ENCODE assay signal across 13 cellular contexts in the genomic region with DNA sequence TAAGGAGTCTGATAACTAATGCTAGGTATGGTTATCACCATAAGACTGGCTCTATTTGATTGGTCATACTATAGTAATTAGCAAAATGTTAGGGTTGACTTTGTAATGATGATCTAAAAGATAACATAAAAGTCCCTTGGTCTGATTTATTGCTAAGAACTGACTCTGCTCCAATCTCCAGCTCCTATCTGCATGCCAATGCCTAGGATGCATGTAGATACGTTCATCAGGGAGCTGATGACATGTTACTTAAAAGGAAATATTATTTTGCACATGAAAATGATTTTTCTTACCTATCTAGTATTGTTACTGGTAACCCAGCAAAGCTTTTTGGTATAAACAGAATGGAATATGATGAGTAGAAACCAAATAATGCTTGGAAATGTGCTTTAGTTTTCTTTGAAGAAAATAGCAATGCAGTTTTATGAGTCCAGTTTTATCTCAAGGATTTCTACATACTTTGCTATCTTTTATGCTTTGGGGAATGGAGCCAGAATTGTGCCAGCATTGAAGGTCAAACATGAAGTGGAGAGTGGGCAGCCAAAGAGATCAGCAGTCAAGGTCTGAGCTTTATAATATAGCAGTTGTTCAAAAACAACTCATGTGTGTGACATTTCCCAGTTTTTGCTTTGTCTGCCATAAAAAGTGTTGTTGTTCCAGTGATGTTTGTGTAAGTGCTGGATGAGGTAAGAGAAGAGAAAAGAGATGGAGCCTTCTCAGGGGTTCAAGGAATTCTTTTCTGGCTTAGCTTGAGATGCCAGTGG.
"Had no signal": no experiment of that assay in that cellular context is flagged by ENCODE, and none has a peak within 500 bp of the region (broad histone marks: within the 10 kb centered on the region; RNA-seq: fewer than 3 reads in every experiment).

No MANE protein-coding gene starts in this region.

- H3K9me3 Mint-ChIP-seq: activated naive CD8-positive, alpha-beta T cell treated with anti-CD3 and anti-CD28 coated beads, Interleukin-2, amount 10 ng/mL, durations not matched to agents 7 days and 5 days; neural progenitor cell had no signal

- H2AFZ ChIP-seq: neural progenitor cell, parathyroid adenoma had no signal

- H3K4me2 ChIP-seq: neural progenitor cell had no signal

- H3K36me3 Mint-ChIP-seq: activated CD4-positive, alpha-beta memory T cell treated with anti-CD3 and anti-CD28 coated beads for 36 hours; activated naive CD8-positive, alpha-beta T cell treated with anti-CD3 and anti-CD28 coated beads, Interleukin-2, amount 10 ng/mL, durations not matched to agents 7 days and 5 days; neural progenitor cell had no signal

- H3K4me1 ChIP-seq: colonic mucosa, gastroesophageal sphincter, parathyroid adenoma, SJSA1 had no signal

- ATAC-seq: gastroesophageal sphincter had no signal

- H3K9me3 ChIP-seq: colonic mucosa, gastroesophageal sphincter, SJSA1, tibial nerve had no signal

- H3K9ac ChIP-seq: neural progenitor cell, parathyroid adenoma had no signal

- H3K27ac Mint-ChIP-seq: activated CD4-positive, alpha-beta memory T cell treated with anti-CD3 and anti-CD28 coated beads for 36 hours; activated naive CD8-positive, alpha-beta T cell treated with anti-CD3 and anti-CD28 coated beads, Interleukin-2, amount 10 ng/mL, durations not matched to agents 7 days and 5 days; neural progenitor cell had no signal

- H3K27ac ChIP-seq: colonic mucosa, gastroesophageal sphincter, neural progenitor cell, parathyroid adenoma, SJSA1, skin epidermis had no signal

- H3K4me3 ChIP-seq: colonic mucosa, gastroesophageal sphincter, neural progenitor cell, SJSA1, skin epidermis, tibial nerve had no signal

- H3K27me3 Mint-ChIP-seq: activated CD4-positive, alpha-beta memory T cell treated with anti-CD3 and anti-CD28 coated beads for 36 hours; activated naive CD8-positive, alpha-beta T cell treated with anti-CD3 and anti-CD28 coated beads, Interleukin-2, amount 10 ng/mL, durations not matched to agents 7 days and 5 days had no signal

- H3K4me3 Mint-ChIP-seq: activated CD4-positive, alpha-beta memory T cell treated with anti-CD3 and anti-CD28 coated beads for 36 hours; activated naive CD8-positive, alpha-beta T cell treated with anti-CD3 and anti-CD28 coated beads, Interleukin-2, amount 10 ng/mL, durations not matched to agents 7 days and 5 days; neural progenitor cell had no signal

- DNase-seq: activated CD4-positive, alpha-beta memory T cell treated with anti-CD3 and anti-CD28 coated beads for 36 hours; activated gamma-delta T cell; activated naive CD8-positive, alpha-beta T cell treated with anti-CD3 and anti-CD28 coated beads, Interleukin-2, amount 10 ng/mL, durations not matched to agents 7 days and 5 days; activated T-cell treated with anti-CD3 and anti-CD28 coated beads, Interleukin-2, amount 50 U/mL, for 48 hours; caudate nucleus; colonic mucosa; T1000 had no signal

- H3K4me1 Mint-ChIP-seq: activated naive CD8-positive, alpha-beta T cell treated with anti-CD3 and anti-CD28 coated beads, Interleukin-2, amount 10 ng/mL, durations not matched to agents 7 days and 5 days had no signal

- H3K79me2 ChIP-seq: parathyroid adenoma had no signal

- H3K27me3 ChIP-seq: colonic mucosa, gastroesophageal sphincter, neural progenitor cell, SJSA1, tibial nerve had no signal

- H3K36me3 ChIP-seq: colonic mucosa, gastroesophageal sphincter, neural progenitor cell, SJSA1, tibial nerve had no signal
